7 cellular contexts compared by ENCODE assay signal in genomic region chr2:96760986-96761832, GRCh38. TPM values are rescaled to one million over a fixed set of nuclear protein-coding genes. Genes with fewer than 3 reads are reported as not detected.
DNase-seq lines count a peak whose midpoint lies in the region; ATAC-seq, FAIRE-seq and TF ChIP-seq lines count a peak whose summit lies in the region.

No MANE protein-coding gene starts in this region.

- TF ChIP-seq RAD21 in HepG2 (CRISPR knock-in tag; IDR thresholded peaks at IDR 0.05) = peak; percentile 90

- H2AFZ ChIP-seq in HepG2 (ENCODE audit: low read length) = peak overlapping the region; percentile 75

- H3K27me3 ChIP-seq in GM06990 (replicated peaks; ENCODE audit: control insufficient read depth, insufficient read depth, low read length) = no peaks in the 10 kb centered on the region
- H3K27me3 ChIP-seq in breast epithelium = no peaks in the 10 kb centered on the region
- H3K27me3 ChIP-seq in HepG2 (ENCODE audit: control insufficient read depth in 1 of 2, insufficient read depth in 2 of 2, low read length in 2 of 2) = peaks cover under 1 to 12% of the 10 kb centered on the region in 2 experiments; a peak in 3 of 5 replicates
- H3K27me3 ChIP-seq in testis = no peaks in the 10 kb centered on the region

- FAIRE-seq in HepG2 (lab: Jason Lieb, UNC) = no peak

- TF ChIP-seq CTCF in GM06990 (IDR thresholded peaks at IDR 0.05; ENCODE audit: insufficient read depth, low read length, poor library complexity, severe bottlenecking) (peak; percentile 42), breast epithelium (IDR thresholded peaks at IDR 0.05) (peak; percentile 11 to 77 (median 15)), HepG2 (CRISPR knock-in tag; IDR thresholded peaks at IDR 0.05) (peak; percentile 67), testis (IDR thresholded peaks at IDR 0.05) (peak; percentile 21 to 75 (median 41))

- H3K27ac ChIP-seq in breast epithelium (peak overlapping the region; percentile 83 to 92), HepG2 (ENCODE audit: extremely low read length, insufficient read depth, low read length) (peak overlapping the region; percentile 39), testis (peak overlapping the region; percentile 25 to 75)

- DNase-seq in GM06990 (ENCODE audit: extremely low read depth, insufficient read length) = no peak
- DNase-seq in NCI-H2227 (lab: John Stamatoyannopoulos, UW; ENCODE audit: unreplicated experiment) = peak; percentile 66
- peak in 1 of 2 donors; percentile 39 for DNase-seq in breast epithelium (ENCODE audit: low spot score in 2 of 2)
- DNase-seq in HepG2 (ENCODE audit: low spot score) = peak; percentile 33
- DNase-seq in testis = peak; percentile 38

- POLR2A ChIA-PET in HepG2 (lab: Yijun Ruan, JAX) = interaction anchor here (0.6 to 2.7 kb wide), 20 partner anchors 8 to 229 kb away, joined by 3 to 11 read pairs (median 4); partner anchors contain the start of genes ANKRD39, CNNM3 and LMAN2L

- BruUV-seq in HepG2 (replicated peaks; lab: Mats Ljungman, UMichigan) = no TSS peak

- intact Hi-C loops in breast epithelium (cut with DNase I; ENCODE audit: low total_unique reads) = no loop called here
- intact Hi-C loops in HepG2 (cut with micrococcal nuclease; ENCODE audit: unreplicated experiment) = loop anchor here (5.0 to 10.0 kb wide), 5 partner anchors 56 to 224 kb away; partner anchors contain the start of genes ARID5A and CNNM3
- intact Hi-C loops in testis (cut with DNase I; ENCODE audit: low total_unique reads) = no loop called here

- TF ChIP-seq EP300 in HepG2 (IDR thresholded peaks at IDR 0.05; ENCODE audit: low read depth in 2 of 2, low read length in 2 of 2) (no peak), HepG2 (CRISPR knock-in tag; IDR thresholded peaks at IDR 0.05; ENCODE audit: borderline replicate concordance) (no peak)

- H3K4me1 ChIP-seq in breast epithelium (peaks cover 6 to 15% of the 10 kb centered on the region in 2 donors), HepG2 (ENCODE audit: insufficient read depth, low read length) (peaks cover 70% of the 10 kb centered on the region), testis (peaks cover 32% of the 10 kb centered on the region)

- H3K9ac ChIP-seq in HepG2 (ENCODE audit: insufficient read depth, low read depth, low read length) = peak overlapping the region; percentile 84

- H3K79me2 ChIP-seq in HepG2 (ENCODE audit: insufficient read depth, low read length) = peaks cover 22% of the 10 kb centered on the region

- peak overlapping the region; percentile 100 for H3K4me2 ChIP-seq in HepG2 (ENCODE audit: low read depth, low read length)

- CTCF ChIA-PET in HepG2 (lab: Yijun Ruan, JAX; ENCODE audit: low intra/inter-chr PET ratio, low total read pairs) = interaction anchor here (0.9 to 1.0 kb wide), 2 partner anchors 156 to 211 kb away, joined by 3 read pairs; no protein-coding TSS in a partner anchor

- peak overlapping the region; percentile 67 for H3K4me3 ChIP-seq in GM06990 (replicated peaks; ENCODE audit: low read depth, low read length)
- H3K4me3 ChIP-seq in breast epithelium = peak overlapping the region; percentile 61 to 93 (median 72)
- H3K4me3 ChIP-seq in HepG2 (replicated peaks in 1 of 3; ENCODE audit: insufficient read depth in 1 of 3, low read depth in 2 of 3, low read length in 3 of 3) = peak overlapping the region; percentile 59 to 94 (median 77)
- H3K4me3 ChIP-seq in testis = peak overlapping the region; percentile 66 to 71

- H3K9me3 ChIP-seq in breast epithelium (no peaks in the 10 kb centered on the region), HepG2 (ENCODE audit: low read length) (no peaks in the 10 kb centered on the region), testis (no peaks in the 10 kb centered on the region)

- no peaks in the 10 kb centered on the region; the same call in 1 of the 2 replicates for H4K20me1 ChIP-seq in HepG2 (ENCODE audit: insufficient read depth, low read length)

- ATAC-seq in GM21723 (IDR thresholded peaks at IDR 0.05; ENCODE audit: unreplicated experiment) (peak; percentile 20), HepG2 (peak; percentile 20), GM21786 (IDR thresholded peaks at IDR 0.05; ENCODE audit: unreplicated experiment) (no peak)

- H3K36me3 ChIP-seq in GM06990 (ENCODE audit: control insufficient read depth, insufficient read depth, low read length) = no peaks in the 10 kb centered on the region
- H3K36me3 ChIP-seq in breast epithelium = no peaks in the 10 kb centered on the region
- no peaks in the 10 kb centered on the region for H3K36me3 ChIP-seq in HepG2 (replicated peaks in 1 of 2; ENCODE audit: control insufficient read depth in 1 of 2, insufficient read depth in 2 of 2, low read length in 2 of 2)
- H3K36me3 ChIP-seq in testis (ENCODE audit: low read depth, missing control alignments) = no peaks in the 10 kb centered on the region

- 59% methylated on average over 20 of the region's 59 CpGs for WGBS in HepG2 (ENCODE audit: low lambda C conversion rate)
- 21 to 56% methylated on average over 10 to 49 of the region's 59 CpGs for WGBS in testis, 2 donors

- in situ Hi-C loops in HepG2 (cut with HindIII; ENCODE audit: extremely low pct_ligation_motif_present, low pct_unique_long_range_greater_than_20kb) = no loop called here

- TF ChIP-seq POLR2A in breast epithelium (IDR thresholded peaks at IDR 0.05) (no peak), HepG2 (IDR thresholded peaks at IDR 0.05; ENCODE audit: insufficient read depth in 1 of 2, low read depth in 2 of 2, low read length in 2 of 2) (no peak), testis (IDR thresholded peaks at IDR 0.05) (no peak)

RNA-seq across cellular contexts. Expression of gene CNNM4, which starts 0.5 kb away (rescaled TPM):
- total RNA-seq in breast epithelium (10 to 100 TPM in 1 of 3 donors, 1 to 10 TPM in 2; 2.7 to 12.1 (median 9.5) TPM), HepG2 (2016; rRNA removed; fragmentation: Illumina TruSeq; extraction: Trizol) (3.0 and 5.9 TPM in 2 replicates), testis (10 to 100 TPM; 18.0 to 18.4 TPM)
- 1.1 and 2.4 TPM in 2 replicates for total RNA-seq in HepG2 (2016; cell fraction: cytosol; rRNA removed; fragmentation: Illumina TruSeq; extraction: Trizol; ENCODE audit: low read depth)
- total RNA-seq in HepG2 (2016; cell fraction: insoluble cytoplasmic fraction; rRNA removed; fragmentation: Illumina TruSeq; extraction: Trizol) = 2.3 and 6.5 TPM in 2 replicates
- 2.0 and 2.2 TPM in 2 replicates for total RNA-seq in HepG2 (2016; cell fraction: membrane; rRNA removed; fragmentation: Illumina TruSeq; extraction: Trizol)
- total RNA-seq in HepG2 (2016; cell fraction: nucleus; rRNA removed; fragmentation: Illumina TruSeq; extraction: Trizol) = 6.5 and 8.1 TPM in 2 replicates
- polyA plus RNA-seq in HepG2 (2011; rRNA removed) (8.4 and 9.8 TPM in 2 replicates), testis (ENCODE audit: insufficient read depth, low read depth, low replicate concordance) (21.8 TPM)
- polyA plus RNA-seq in HepG2 (2011; cell fraction: cytosol; rRNA removed) = 8.0 and 8.1 TPM in 2 replicates
- polyA plus RNA-seq in HepG2 (2011; cell fraction: nucleus; rRNA removed) = 9.1 and 9.4 TPM in 2 replicates
- 7.9 and 10.3 TPM in 2 replicates for polyA plus RNA-seq in HepG2 (2012)
- 0.29 and 0.40 TPM in 2 replicates for polyA plus RNA-seq in HepG2 (2016; cell fraction: cytosol; fragmentation: Illumina TruSeq; extraction: Trizol; ENCODE audit: low read depth)
- polyA plus RNA-seq in HepG2 (2016; cell fraction: insoluble cytoplasmic fraction; fragmentation: Illumina TruSeq; extraction: Trizol; ENCODE audit: low read depth) = 2.5 and 3.5 TPM in 2 replicates
- polyA plus RNA-seq in HepG2 (2016; cell fraction: membrane; fragmentation: Illumina TruSeq; extraction: Trizol; ENCODE audit: low read depth) = 0.74 and 1.2 TPM in 2 replicates
- 11.8 and 13.7 TPM in 2 replicates for polyA plus RNA-seq in HepG2 (2016; cell fraction: nucleus; fragmentation: Illumina TruSeq; extraction: Trizol; ENCODE audit: insufficient read depth, low read depth)
- polyA minus RNA-seq in HepG2 (2011; rRNA and poly(A)+ RNA removed; ENCODE audit: low replicate concordance) = 13.7 and 29.0 TPM in 2 replicates
- polyA minus RNA-seq in HepG2 (2011; cell fraction: cytosol; rRNA and poly(A)+ RNA removed) = 9.9 and 11.2 TPM in 2 replicates
- 5.8 and 8.3 TPM in 2 replicates for polyA minus RNA-seq in HepG2 (2011; cell fraction: nucleus; rRNA and poly(A)+ RNA removed)

RNA-seq across cellular contexts. Expression of gene LMAN2L, which starts 21.3 kb away (rescaled TPM):
- total RNA-seq in breast epithelium (10 to 100 TPM; 21.9 to 39.8 (median 24.3) TPM), HepG2 (2016; rRNA removed; fragmentation: Illumina TruSeq; extraction: Trizol) (27.7 and 57.9 TPM in 2 replicates), testis (10 to 100 TPM; 24.2 to 24.5 TPM)
- 5.3 and 5.5 TPM in 2 replicates for total RNA-seq in HepG2 (2016; cell fraction: cytosol; rRNA removed; fragmentation: Illumina TruSeq; extraction: Trizol; ENCODE audit: low read depth)
- total RNA-seq in HepG2 (2016; cell fraction: insoluble cytoplasmic fraction; rRNA removed; fragmentation: Illumina TruSeq; extraction: Trizol) = 29.7 and 60.7 TPM in 2 replicates
- 15.8 and 16.4 TPM in 2 replicates for total RNA-seq in HepG2 (2016; cell fraction: membrane; rRNA removed; fragmentation: Illumina TruSeq; extraction: Trizol)
- total RNA-seq in HepG2 (2016; cell fraction: nucleus; rRNA removed; fragmentation: Illumina TruSeq; extraction: Trizol) = 44.6 and 50.0 TPM in 2 replicates
- polyA plus RNA-seq in HepG2 (2011; rRNA removed) (35.5 and 39.1 TPM in 2 replicates), testis (ENCODE audit: insufficient read depth, low read depth, low replicate concordance) (25.2 TPM)
- polyA plus RNA-seq in HepG2 (2011; cell fraction: cytosol; rRNA removed) = 35.1 and 42.4 TPM in 2 replicates
- 15.9 and 18.6 TPM in 2 replicates for polyA plus RNA-seq in HepG2 (2011; cell fraction: nucleus; rRNA removed)
- polyA plus RNA-seq in HepG2 (2012) = 26.8 and 32.8 TPM in 2 replicates
- polyA plus RNA-seq in HepG2 (2016; cell fraction: cytosol; fragmentation: Illumina TruSeq; extraction: Trizol; ENCODE audit: low read depth) = 4.4 and 4.8 TPM in 2 replicates
- polyA plus RNA-seq in HepG2 (2016; cell fraction: insoluble cytoplasmic fraction; fragmentation: Illumina TruSeq; extraction: Trizol; ENCODE audit: low read depth) = 22.3 and 26.0 TPM in 2 replicates
- 8.6 and 9.7 TPM in 2 replicates for polyA plus RNA-seq in HepG2 (2016; cell fraction: membrane; fragmentation: Illumina TruSeq; extraction: Trizol; ENCODE audit: low read depth)
- polyA plus RNA-seq in HepG2 (2016; cell fraction: nucleus; fragmentation: Illumina TruSeq; extraction: Trizol; ENCODE audit: insufficient read depth, low read depth) = 59.0 and 65.6 TPM in 2 replicates
- polyA minus RNA-seq in HepG2 (2011; rRNA and poly(A)+ RNA removed; ENCODE audit: low replicate concordance) = 29.8 and 46.9 TPM in 2 replicates
- 15.0 and 15.6 TPM in 2 replicates for polyA minus RNA-seq in HepG2 (2011; cell fraction: cytosol; rRNA and poly(A)+ RNA removed)
- polyA minus RNA-seq in HepG2 (2011; cell fraction: nucleus; rRNA and poly(A)+ RNA removed) = 17.9 and 20.5 TPM in 2 replicates

RNA-seq across cellular contexts. Expression of gene CNNM3, which starts 54.9 kb away (rescaled TPM):
- total RNA-seq in breast epithelium (10 to 100 TPM in 2 of 3 donors, 1 to 10 TPM in 1; 7.5 to 13.8 (median 11.8) TPM), HepG2 (2016; rRNA removed; fragmentation: Illumina TruSeq; extraction: Trizol) (8.4 and 21.2 TPM in 2 replicates), testis (10 to 100 TPM; 32.2 to 33.6 TPM)
- 5.5 and 5.9 TPM in 2 replicates for total RNA-seq in HepG2 (2016; cell fraction: cytosol; rRNA removed; fragmentation: Illumina TruSeq; extraction: Trizol; ENCODE audit: low read depth)
- total RNA-seq in HepG2 (2016; cell fraction: insoluble cytoplasmic fraction; rRNA removed; fragmentation: Illumina TruSeq; extraction: Trizol) = 6.5 and 21.5 TPM in 2 replicates
- 8.5 and 9.2 TPM in 2 replicates for total RNA-seq in HepG2 (2016; cell fraction: membrane; rRNA removed; fragmentation: Illumina TruSeq; extraction: Trizol)
- 22.7 and 27.7 TPM in 2 replicates for total RNA-seq in HepG2 (2016; cell fraction: nucleus; rRNA removed; fragmentation: Illumina TruSeq; extraction: Trizol)
- polyA plus RNA-seq in HepG2 (2011; rRNA removed) (27.9 and 43.4 TPM in 2 replicates), testis (ENCODE audit: insufficient read depth, low read depth, low replicate concordance) (33.5 TPM)
- 24.2 and 26.5 TPM in 2 replicates for polyA plus RNA-seq in HepG2 (2011; cell fraction: cytosol; rRNA removed)
- polyA plus RNA-seq in HepG2 (2011; cell fraction: nucleus; rRNA removed) = 68.4 and 71.2 TPM in 2 replicates
- 35.8 and 38.5 TPM in 2 replicates for polyA plus RNA-seq in HepG2 (2012)
- 4.3 and 4.5 TPM in 2 replicates for polyA plus RNA-seq in HepG2 (2016; cell fraction: cytosol; fragmentation: Illumina TruSeq; extraction: Trizol; ENCODE audit: low read depth)
- 11.7 and 14.4 TPM in 2 replicates for polyA plus RNA-seq in HepG2 (2016; cell fraction: insoluble cytoplasmic fraction; fragmentation: Illumina TruSeq; extraction: Trizol; ENCODE audit: low read depth)
- polyA plus RNA-seq in HepG2 (2016; cell fraction: membrane; fragmentation: Illumina TruSeq; extraction: Trizol; ENCODE audit: low read depth) = 10.0 and 11.0 TPM in 2 replicates
- polyA plus RNA-seq in HepG2 (2016; cell fraction: nucleus; fragmentation: Illumina TruSeq; extraction: Trizol; ENCODE audit: insufficient read depth, low read depth) = 48.6 and 52.0 TPM in 2 replicates
- 49.9 and 152 TPM in 2 replicates for polyA minus RNA-seq in HepG2 (2011; rRNA and poly(A)+ RNA removed; ENCODE audit: low replicate concordance)
- 50.4 and 69.9 TPM in 2 replicates for polyA minus RNA-seq in HepG2 (2011; cell fraction: cytosol; rRNA and poly(A)+ RNA removed)
- 56.1 and 70.2 TPM in 2 replicates for polyA minus RNA-seq in HepG2 (2011; cell fraction: nucleus; rRNA and poly(A)+ RNA removed)

Comparison
In these comparisons a context has a peak if more than half of its experiments do, and no peak if none do; other contexts are left out.
1. CTCF ChIP-seq: peak in every context shown above with its lines; median percentile 67 in HepG2; 42 in GM06990; 41 in testis; 15 in breast epithelium.